In genomic region chr1:14415396-14415795, GRCh38 we compare ENCODE assay signal across 1 cellular context.
TF ChIP-seq lines count a peak whose summit lies in the region.

No MANE protein-coding gene starts in this region.

TF ChIP-seq in GM23338, 12 proteins besides CTCF, POLR2A, EP300 and RAD21 (continued from another document):
- TF ChIP-seq REST (IDR thresholded peaks at IDR 0.05; ENCODE audit: unreplicated experiment) = no peak
- TF ChIP-seq ZNF331 (CRISPR knock-in tag; IDR thresholded peaks at IDR 0.05; ENCODE audit: low read depth) = no peak
- TF ChIP-seq EZH2phosphoT487 (IDR thresholded peaks at IDR 0.05; ENCODE audit: unreplicated experiment) = no peak
- TF ChIP-seq POLR2AphosphoS5 (IDR thresholded peaks at IDR 0.05; ENCODE audit: low read depth) = no peak
- no peak for TF ChIP-seq NANOG (IDR thresholded peaks at IDR 0.05; ENCODE audit: borderline replicate concordance)
- no peak for TF ChIP-seq EZH2 (IDR thresholded peaks at IDR 0.05; ENCODE audit: low read depth, unreplicated experiment)
- no peak for TF ChIP-seq STAT1 (IDR thresholded peaks at IDR 0.05; ENCODE audit: unreplicated experiment)
- no peak for TF ChIP-seq JUNB (IDR thresholded peaks at IDR 0.05; ENCODE audit: unreplicated experiment)
- no peak for TF ChIP-seq ETS1 (IDR thresholded peaks at IDR 0.05)
- no peak for TF ChIP-seq ZNF114 (CRISPR knock-in tag; IDR thresholded peaks at IDR 0.05)
